ENCODE assay signal across 20 cellular contexts in genomic region chr2:127057371-127058245, GRCh38.
"Had no signal": no experiment of that assay in that cellular context is flagged by ENCODE, and none has a peak within 500 bp of the region (broad histone marks: within the 10 kb centered on the region; RNA-seq: fewer than 3 reads in every experiment).

No MANE protein-coding gene starts in this region.

- H3K27me3 ChIP-seq: cardiac muscle cell, tibial nerve, uterus had no signal

- H3K4me3 ChIP-seq: cardiac muscle cell, tibial nerve, uterus had no signal

- H3K9me3 ChIP-seq: tibial nerve, uterus had no signal

- H3K36me3 ChIP-seq: cardiac muscle cell, uterus had no signal

- H3K27ac ChIP-seq: cardiac muscle cell, epithelial cell of prostate, tibial nerve, uterus had no signal

- DNase-seq: activated CD4-positive, alpha-beta T cell treated with anti-CD3 and anti-CD28 coated beads, Interleukin-2, amount 10 ng/mL, durations not matched to agents 7 days and 5 days; activated CD8-positive, alpha-beta memory T cell treated with anti-CD3 and anti-CD28 coated beads for 24 hours; activated CD8-positive, alpha-beta memory T cell treated with anti-CD3 and anti-CD28 coated beads, Interleukin-2, amount 50 U/mL, for 48 hours; activated gamma-delta T cell; activated T-cell treated with anti-CD3 and anti-CD28 coated beads, Interleukin-2, amount 50 U/mL, for 72 hours; amygdala; dermis blood vessel endothelial cell; foreskin fibroblast; glutamatergic neuron; left ventricle myocardium superior; retina; stimulated activated CD8-positive, alpha-beta memory T cell treated with anti-CD3 and anti-CD28 coated beads, Interleukin-4, amount 100 ng/mL, for 48 hours; T-cell; T1000; uterus had no signal

- H3K4me1 ChIP-seq: uterus had no signal

- ATAC-seq: activated CD4-positive, CD25-positive, alpha-beta regulatory T cell treated with anti-CD3 and anti-CD28 coated beads, Interleukin-2, amount 50 U/mL, for 24 hours; activated T-cell treated with anti-CD3 and anti-CD28 coated beads, Interleukin-2, amount 50 U/mL, for 72 hours; left ventricle myocardium superior; SK-N-SH treated with all-trans-retinoic acid at 6 μM for 48 hours; T-cell had no signal
